1 cellular context compared by ENCODE assay signal in the genomic region with DNA sequence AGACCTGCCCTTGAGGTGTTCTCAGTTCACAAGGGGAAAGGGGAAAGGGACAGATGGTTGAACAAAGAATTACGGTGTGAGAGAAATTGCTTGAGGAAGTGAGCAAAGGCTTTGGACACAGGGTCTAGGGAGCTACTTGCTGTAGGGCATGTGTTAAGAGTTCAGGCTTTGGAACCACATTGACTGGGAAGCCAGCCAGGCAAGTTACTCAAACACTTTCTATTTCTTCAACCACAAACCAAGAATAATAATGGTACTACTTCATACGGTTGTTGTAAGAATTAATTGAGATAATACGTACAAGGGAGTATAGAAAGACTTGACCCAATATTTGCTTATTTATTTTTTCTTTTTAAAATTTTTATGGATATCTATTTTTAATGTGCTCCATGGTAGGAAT.
TF ChIP-seq lines count a peak whose summit lies in the region.

No MANE protein-coding gene starts in this region.

TF ChIP-seq in HEK293T, 16 proteins besides CTCF, POLR2A, EP300 and RAD21 (continued from another document):
- no peak for TF ChIP-seq NFRKB (IDR thresholded peaks at IDR 0.05)
- TF ChIP-seq ARNT (IDR thresholded peaks at IDR 0.05): no peak
- TF ChIP-seq FOXA1 (IDR thresholded peaks at IDR 0.05): no peak
- TF ChIP-seq BHLHE40 (IDR thresholded peaks at IDR 0.05; ENCODE audit: borderline replicate concordance): no peak
- no peak for TF ChIP-seq CTBP1 (IDR thresholded peaks at IDR 0.05; ENCODE audit: borderline replicate concordance)
- TF ChIP-seq LEF1 (IDR thresholded peaks at IDR 0.05; ENCODE audit: borderline replicate concordance): no peak
- no peak for TF ChIP-seq ELF4 (IDR thresholded peaks at IDR 0.05)
